ENCODE assay signal across 14 cellular contexts in genomic region chr5:170338272-170338671, GRCh38. TPM values are rescaled to one million over a fixed set of nuclear protein-coding genes. Genes with fewer than 3 reads are reported as not detected.
"Had no signal": no experiment of that assay in that cellular context is flagged by ENCODE, and none has a peak within 500 bp of the region (broad histone marks: within the 10 kb centered on the region; RNA-seq: fewer than 3 reads in every experiment).

No MANE protein-coding gene starts in this region.

- H3K4me3 Mint-ChIP-seq: dendritic cell treated with granulocyte-macrophage colony-stimulating factor and Interleukin-4, amounts not matched to agents 40 ng/mL and 50 ng/mL, for 4 days; memory B cell; neural crest cell; type B pancreatic cell had no signal

- H3K27me3 ChIP-seq: adrenal gland, body of pancreas, esophagus muscularis mucosa, ovary, sigmoid colon, suprapubic skin had no signal

- H3K27ac Mint-ChIP-seq: dendritic cell treated with granulocyte-macrophage colony-stimulating factor and Interleukin-4, amounts not matched to agents 40 ng/mL and 50 ng/mL, for 4 days; memory B cell; type B pancreatic cell had no signal

- H3K4me3 ChIP-seq: adrenal gland, body of pancreas, esophagus muscularis mucosa, ovary, sigmoid colon, suprapubic skin had no signal

- H3K36me3 Mint-ChIP-seq: memory B cell, type B pancreatic cell had no signal

- H3K4me1 ChIP-seq: adrenal gland, body of pancreas, sigmoid colon had no signal

- H3K27ac ChIP-seq: adrenal gland, body of pancreas, esophagus muscularis mucosa, ovary, sigmoid colon, suprapubic skin had no signal

- H3K27me3 Mint-ChIP-seq: memory B cell had no signal

- ATAC-seq: body of pancreas had no signal

- H3K9me3 ChIP-seq: adrenal gland, body of pancreas, esophagus muscularis mucosa, ovary, sigmoid colon, suprapubic skin had no signal

- DNase-seq: adrenal gland, body of pancreas, ovary, sigmoid colon, T1000 had no signal

- H3K36me3 ChIP-seq: adrenal gland, esophagus muscularis mucosa, ovary, sigmoid colon, suprapubic skin had no signal

- H3K9me3 Mint-ChIP-seq: dendritic cell treated with granulocyte-macrophage colony-stimulating factor and Interleukin-4, amounts not matched to agents 40 ng/mL and 50 ng/mL, for 4 days; memory B cell; neural crest cell; type B pancreatic cell had no signal

RNA-seq across cellular contexts. Expression of gene LCP2, which starts 40.7 kb away (rescaled TPM):
- total RNA-seq: fibroblast of villous mesenchyme, neural crest cell had no signal

RNA-seq across cellular contexts. Expression of gene KCNMB1, which starts 50.9 kb away (rescaled TPM):
- total RNA-seq: activated CD8-positive, alpha-beta memory T cell treated with anti-CD3 and anti-CD28 coated beads for 36 hours; fibroblast of villous mesenchyme; neural crest cell; SK-MEL-5 had no signal
